In genomic region chr1:62652387-62652786, GRCh38 we compare ENCODE assay signal across 32 cellular contexts. TPM values are rescaled to one million over a fixed set of nuclear protein-coding genes. Genes with fewer than 3 reads are reported as not detected.
"Had no signal": no experiment of that assay in that cellular context is flagged by ENCODE, and none has a peak within 500 bp of the region (broad histone marks: within the 10 kb centered on the region; RNA-seq: fewer than 3 reads in every experiment).

No MANE protein-coding gene starts in this region.

- DNase-seq: activated CD4-positive, alpha-beta memory T cell treated with anti-CD3 and anti-CD28 coated beads, Interleukin-2, amount 10 ng/mL, durations not matched to agents 7 days and 5 days; activated CD4-positive, alpha-beta T cell treated with anti-CD3 and anti-CD28 coated beads for 1 hour; activated CD4-positive, alpha-beta T cell treated with anti-CD3 and anti-CD28 coated beads for 36 hours; activated CD4-positive, alpha-beta T cell treated with anti-CD3 and anti-CD28 coated beads for 48 hours; activated CD4-positive, alpha-beta T cell treated with anti-CD3 and anti-CD28 coated beads, Interleukin-2, amount 10 ng/mL, durations not matched to agents 7 days and 5 days; activated CD4-positive, alpha-beta T cell treated with anti-CD3 and anti-CD28 coated beads, Interleukin-2, amount 50 U/mL, for 48 hours; activated CD4-positive, CD25-positive, alpha-beta regulatory T cell; activated CD8-positive, alpha-beta memory T cell treated with anti-CD3 and anti-CD28 coated beads for 24 hours; activated CD8-positive, alpha-beta memory T cell treated with anti-CD3 and anti-CD28 coated beads, Interleukin-2, amount 10 ng/mL, durations not matched to agents 7 days and 5 days; activated CD8-positive, alpha-beta memory T cell treated with anti-CD3 and anti-CD28 coated beads, Interleukin-2, amount 50 U/mL, for 48 hours; activated CD8-positive, alpha-beta T cell treated with anti-CD3 and anti-CD28 coated beads, Interleukin-2, amount 10 ng/mL, durations not matched to agents 7 days and 5 days; activated effector memory CD4-positive, alpha-beta T cell treated with Interleukin-2 at 50 U/mL for 16 hours; activated gamma-delta T cell; activated naive CD4-positive, alpha-beta T cell treated with anti-CD3 and anti-CD28 coated beads, Interleukin-2, amount 10 ng/mL, durations not matched to agents 7 days and 5 days; activated naive CD4-positive, alpha-beta T cell treated with Interleukin-2 at 50 U/mL for 16 hours; activated naive CD8-positive, alpha-beta T cell treated with anti-CD3 and anti-CD28 coated beads, Interleukin-2, amount 10 ng/mL, durations not matched to agents 7 days and 5 days; activated naive CD8-positive, alpha-beta T cell treated with anti-CD3 and anti-CD28 coated beads, Interleukin-2, amount 50 U/mL, for 24 hours; activated T-cell treated with anti-CD3 and anti-CD28 coated beads, Interleukin-2, amount 50 U/mL, for 24 hours; activated T-cell treated with anti-CD3 and anti-CD28 coated beads, Interleukin-2, amount 50 U/mL, for 48 hours; amygdala; anterior cingulate cortex; caudate nucleus; cerebellar nuclear complex; T-helper 2 cell; T-helper 9 cell; WERI-Rb-1 had no signal

- H3K27ac ChIP-seq: ascending aorta, cardiac muscle cell, WERI-Rb-1 had no signal

- H3K4me3 ChIP-seq: ascending aorta, cardiac muscle cell had no signal

- ATAC-seq: activated CD4-positive, alpha-beta T cell treated with anti-CD3 and anti-CD28 coated beads for 36 hours; activated CD4-positive, CD25-positive, alpha-beta regulatory T cell treated with anti-CD3 and anti-CD28 coated beads, Interleukin-2, amount 50 U/mL, for 24 hours; activated CD8-positive, alpha-beta memory T cell treated with anti-CD3 and anti-CD28 coated beads, Interleukin-2, amount 10 ng/mL, durations not matched to agents 7 days and 5 days; activated CD8-positive, alpha-beta T cell treated with anti-CD3 and anti-CD28 coated beads, Interleukin-2, amount 10 ng/mL, durations not matched to agents 7 days and 5 days; activated naive CD8-positive, alpha-beta T cell treated with anti-CD3 and anti-CD28 coated beads, Interleukin-2, amount 50 U/mL, for 24 hours; WTC11 had no signal

- H3K9me3 ChIP-seq: ascending aorta had no signal

- H3K4me1 ChIP-seq: ascending aorta had no signal

RNA-seq across cellular contexts. Expression of gene ANGPTL3, which starts 55.1 kb away (rescaled TPM):
- total RNA-seq: activated CD4-positive, alpha-beta memory T cell treated with anti-CD3 and anti-CD28 coated beads, Interleukin-2, amount 10 ng/mL, durations not matched to agents 7 days and 5 days; activated CD4-positive, alpha-beta T cell treated with anti-CD3 and anti-CD28 coated beads for 36 hours; activated CD4-positive, alpha-beta T cell treated with anti-CD3 and anti-CD28 coated beads, Interleukin-2, amount 10 ng/mL, durations not matched to agents 7 days and 5 days; activated CD8-positive, alpha-beta memory T cell treated with anti-CD3 and anti-CD28 coated beads, Interleukin-2, amount 10 ng/mL, durations not matched to agents 7 days and 5 days; activated CD8-positive, alpha-beta T cell treated with anti-CD3 and anti-CD28 coated beads, Interleukin-2, amount 10 ng/mL, durations not matched to agents 7 days and 5 days; activated naive CD8-positive, alpha-beta T cell treated with anti-CD3 and anti-CD28 coated beads, Interleukin-2, amount 10 ng/mL, durations not matched to agents 7 days and 5 days; activated T-helper 2 cell treated with anti-CD3 and anti-CD28 coated beads, Interferon-gamma antibody, Interleukin-2, Interleukin-4, amounts not matched to agents 10 μg/mL and 5 μg/mL and 100 μg/mL, durations not matched to agents 14 hours and 24 hours and 36 hours; ascending aorta; bronchial epithelial cell; cardiac muscle cell; WTC11 had no signal
